10 cellular contexts compared by ENCODE assay signal in genomic region chr5:115423541-115423940, GRCh38.
DNase-seq lines count a peak whose midpoint lies in the region; ATAC-seq and TF ChIP-seq lines count a peak whose summit lies in the region.
"Had no signal": no experiment of that assay in that cellular context is flagged by ENCODE, and none has a peak within 500 bp of the region (broad histone marks: within the 10 kb centered on the region; RNA-seq: fewer than 3 reads in every experiment).

No MANE protein-coding gene starts in this region.

- peak overlapping the region; percentile 48 to 82 (median 74) for H3K27ac ChIP-seq in sigmoid colon

- ATAC-seq in HG03280 (IDR thresholded peaks at IDR 0.05; ENCODE audit: unreplicated experiment) (no peak), HG03139 (IDR thresholded peaks at IDR 0.05; ENCODE audit: unreplicated experiment) (no peak), GM19395 (IDR thresholded peaks at IDR 0.05; ENCODE audit: unreplicated experiment) (no peak)

- H3K4me1 ChIP-seq in HAP-1 = peaks cover 7% of the 10 kb centered on the region
- H3K4me1 ChIP-seq in sigmoid colon = peaks cover 0 to 51% (median 41%) of the 10 kb centered on the region in 4 donors

- no peak overlapping the region for H3K4me3 ChIP-seq in HAP-1
- H3K4me3 ChIP-seq in sigmoid colon = no peak overlapping the region

- no peak for TF ChIP-seq CTCF in sigmoid colon (IDR thresholded peaks at IDR 0.05)

- intact Hi-C loops in sigmoid colon (cut with DNase I) = loop anchor here (1.0 to 5.0 kb wide), 2 partner anchors 46 to 119 kb away; partner anchors contain the start of gene FEM1C

- H3K27me3 ChIP-seq in HAP-1 (ENCODE audit: low read depth) (no peaks in the 10 kb centered on the region), sigmoid colon (no peaks in the 10 kb centered on the region)

- 23 to 58% methylated on average over 5 of the region's 5 CpGs for WGBS in sigmoid colon, 2 donors

- TF ChIP-seq POLR2A in sigmoid colon (IDR thresholded peaks at IDR 0.05) = no peak

- H3K36me3 ChIP-seq in HAP-1 (replicated peaks) (no peaks in the 10 kb centered on the region), sigmoid colon (no peaks in the 10 kb centered on the region)

- DNase-seq in HAP-1 (ENCODE audit: low spot score in 2 of 2) = peak; percentile 33 to 63
- DNase-seq in cerebellar cortex (ENCODE audit: low spot score) = peak; percentile 96
- DNase-seq in iris pigment epithelial cell (ENCODE audit: low read depth) = peak; percentile 45
- DNase-seq in sigmoid colon = peak; percentile 82
- DNase-seq in NCI-H2107 treated with DMSO at 0.1 percent for 48 hours (lab: John Stamatoyannopoulos, UW; ENCODE audit: unreplicated experiment) = no peak
- DNase-seq: activated T-cell treated with anti-CD3 and anti-CD28 coated beads, Interleukin-2, amount 50 U/mL, for 1 hour; NCI-H1436 had no signal

- TF ChIP-seq EP300 in sigmoid colon (IDR thresholded peaks at IDR 0.05) = no peak

- no peaks in the 10 kb centered on the region for H3K9me3 ChIP-seq in HAP-1
- no peaks in the 10 kb centered on the region for H3K9me3 ChIP-seq in sigmoid colon

- in situ Hi-C loops in HAP-1 (cut with MboI; ENCODE audit: low sequenced_read_pairs) = no loop called here
